Comparison of ENCODE assay signal across 19 cellular contexts in the genomic region with DNA sequence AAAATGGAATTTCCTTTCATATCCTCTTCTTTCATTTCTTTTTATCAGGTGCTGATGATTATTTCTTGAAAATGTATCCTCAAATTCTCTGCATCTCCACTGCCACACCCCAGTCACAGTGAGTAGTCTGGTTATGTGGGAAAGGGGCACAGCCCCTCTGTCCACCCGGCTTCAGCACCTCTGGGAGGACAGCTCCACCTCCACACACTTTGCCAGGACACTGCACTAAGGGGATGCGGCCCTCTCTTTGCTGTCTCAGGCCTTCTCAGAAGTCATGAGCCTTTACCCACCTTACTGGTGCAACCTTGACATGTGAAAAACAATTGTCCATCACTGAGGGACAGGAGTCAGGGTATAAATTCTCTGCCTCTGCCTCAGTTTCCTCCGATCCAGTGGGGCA.
"Had no signal": no experiment of that assay in that cellular context is flagged by ENCODE, and none has a peak within 500 bp of the region (broad histone marks: within the 10 kb centered on the region; RNA-seq: fewer than 3 reads in every experiment).

No MANE protein-coding gene starts in this region.

- H3K27me3 Mint-ChIP-seq: stimulated activated memory B cell treated with anti-CD40 and anti-IgM and Interleukin-4, amounts not matched to agents 10 μg/mL and 1 μg/mL and 100 μg/mL, for 72 hours; stimulated activated naive CD8-positive, alpha-beta T cell treated with anti-CD3 and anti-CD28 coated beads, Interleukin-15, Interleukin-2, amounts not matched to agents 100 ng/mL and 50 ng/mL, for 24 hours had no signal

- ATAC-seq: esophagus mucosa; heart left ventricle; left ventricle myocardium superior; naive thymus-derived CD4-positive, alpha-beta T cell; sciatic nerve; stimulated activated memory B cell treated with anti-CD40 and anti-IgM and Interleukin-4, amounts not matched to agents 10 μg/mL and 1 μg/mL and 100 μg/mL, for 72 hours had no signal

- H3K4me3 ChIP-seq: coronary artery, heart left ventricle, spleen, tibial artery, upper lobe of left lung, vagina had no signal

- H3K27ac ChIP-seq: coronary artery, heart left ventricle, spleen, tibial artery, upper lobe of left lung, vagina had no signal

- H3K27me3 ChIP-seq: heart left ventricle, spleen, tibial artery, upper lobe of left lung, vagina had no signal

- H3K9me3 ChIP-seq: tibial artery, upper lobe of left lung, vagina had no signal

- DNase-seq: effector CD4-positive, alpha-beta T cell; heart left ventricle; hypothalamus; immature natural killer cell; left ventricle myocardium superior; naive thymus-derived CD4-positive, alpha-beta T cell; posterior cingulate gyrus; spleen; stimulated activated CD4-positive, alpha-beta T cell treated with anti-CD3 and anti-CD28 coated beads, Interleukin-15, amount 100 ng/mL, for 24 hours; stimulated activated CD4-positive, alpha-beta T cell treated with anti-CD3 and anti-CD28 coated beads, Interleukin-1b, Interleukin-23, amount 100 ng/mL, for 48 hours; stimulated activated CD4-positive, alpha-beta T cell treated with anti-CD3 and anti-CD28 coated beads, Interleukin-4, amount 100 ng/mL, for 24 hours; tibial artery; upper lobe of left lung had no signal

- H3K36me3 Mint-ChIP-seq: immature natural killer cell; stimulated activated memory B cell treated with anti-CD40 and anti-IgM and Interleukin-4, amounts not matched to agents 10 μg/mL and 1 μg/mL and 100 μg/mL, for 72 hours had no signal

- H3K4me3 Mint-ChIP-seq: immature natural killer cell; naive thymus-derived CD4-positive, alpha-beta T cell; stimulated activated memory B cell treated with anti-CD40 and anti-IgM and Interleukin-4, amounts not matched to agents 10 μg/mL and 1 μg/mL and 100 μg/mL, for 72 hours; stimulated activated naive CD8-positive, alpha-beta T cell treated with anti-CD3 and anti-CD28 coated beads, Interleukin-15, Interleukin-2, amounts not matched to agents 100 ng/mL and 50 ng/mL, for 24 hours had no signal

- H3K4me1 ChIP-seq: heart left ventricle, spleen, tibial artery, upper lobe of left lung, vagina had no signal

- H3K27ac Mint-ChIP-seq: naive thymus-derived CD4-positive, alpha-beta T cell; stimulated activated memory B cell treated with anti-CD40 and anti-IgM and Interleukin-4, amounts not matched to agents 10 μg/mL and 1 μg/mL and 100 μg/mL, for 72 hours; stimulated activated naive CD8-positive, alpha-beta T cell treated with anti-CD3 and anti-CD28 coated beads, Interleukin-15, Interleukin-2, amounts not matched to agents 100 ng/mL and 50 ng/mL, for 24 hours had no signal

- H3K36me3 ChIP-seq: heart left ventricle, spleen, tibial artery, upper lobe of left lung, vagina had no signal

- H3K4me1 Mint-ChIP-seq: immature natural killer cell; naive thymus-derived CD4-positive, alpha-beta T cell; stimulated activated memory B cell treated with anti-CD40 and anti-IgM and Interleukin-4, amounts not matched to agents 10 μg/mL and 1 μg/mL and 100 μg/mL, for 72 hours had no signal
